Comparison of ENCODE assay signal across 19 cellular contexts in the genomic region with DNA sequence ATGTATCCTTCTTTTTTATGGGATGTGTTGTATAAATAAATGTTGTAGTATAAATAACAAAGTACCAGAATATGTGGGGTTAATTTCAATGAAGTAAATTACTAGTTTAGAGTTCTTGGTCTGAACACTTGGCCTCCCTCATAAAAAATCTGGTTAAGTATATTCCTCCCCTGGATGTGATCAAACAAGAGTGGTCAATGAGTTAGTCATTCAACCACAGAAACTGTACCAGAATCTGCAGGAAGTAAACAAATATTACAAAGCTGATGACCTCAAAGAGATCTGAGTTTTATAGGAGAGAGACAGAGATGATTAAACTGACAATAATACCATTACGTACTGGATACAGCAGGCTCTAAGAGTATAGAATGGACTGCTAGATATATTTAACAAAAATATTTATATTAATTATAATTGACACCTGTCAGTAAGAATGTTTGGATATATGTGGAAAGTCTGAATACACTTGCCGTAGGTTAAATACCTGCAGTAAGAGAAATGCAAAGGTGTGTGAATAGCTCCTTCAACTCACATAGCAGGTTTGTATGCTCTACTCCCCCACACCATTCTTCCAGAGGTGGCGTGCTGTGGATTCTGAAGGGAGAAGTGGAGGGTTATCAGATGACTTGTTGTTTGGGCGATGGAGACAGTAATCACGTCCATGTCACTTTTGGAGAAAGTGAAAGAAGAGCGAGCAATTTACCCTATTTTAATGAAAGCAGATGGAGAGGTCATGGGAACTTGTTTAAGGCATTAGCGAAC.
DNase-seq lines count a peak whose midpoint lies in the region; ATAC-seq, FAIRE-seq and TF ChIP-seq lines count a peak whose summit lies in the region.
"Had no signal": no experiment of that assay in that cellular context is flagged by ENCODE, and none has a peak within 500 bp of the region (broad histone marks: within the 10 kb centered on the region; RNA-seq: fewer than 3 reads in every experiment).

No MANE protein-coding gene starts in this region.

- intact Hi-C loops in GM12878 (cut with micrococcal nuclease; ENCODE audit: unreplicated experiment): no loop called here
- intact Hi-C loops in mucosa of descending colon (cut with DNase I, micrococcal nuclease): no loop called here
- intact Hi-C loops in HepG2 (cut with micrococcal nuclease; ENCODE audit: unreplicated experiment): no loop called here

- H3K9ac ChIP-seq in GM12878 (ENCODE audit: control insufficient read depth, insufficient read depth, low read length): no peak overlapping the region
- H3K9ac ChIP-seq in HepG2 (ENCODE audit: insufficient read depth, low read depth, low read length): no peak overlapping the region

- H3K9me3 ChIP-seq in GM12878 (replicated peaks; ENCODE audit: control insufficient read depth, insufficient read depth, low read length): no peaks in the 10 kb centered on the region
- no peaks in the 10 kb centered on the region for H3K9me3 ChIP-seq in mucosa of descending colon
- H3K9me3 ChIP-seq in HepG2 (ENCODE audit: low read length): peaks cover 27% of the 10 kb centered on the region; the same call in 1 of the 2 replicates
- H3K9me3 ChIP-seq: right atrium auricular region had no signal

- WGBS in GM12878 (ENCODE audit: insufficient coverage, insufficient replicate concordance, low lambda C conversion rate, missing lambda C conversion rate): 29% methylated on average over 7 of the region's 7 CpGs
- 16% methylated on average over 7 of the region's 7 CpGs for WGBS in HepG2 (ENCODE audit: low lambda C conversion rate)

- no peak for TF ChIP-seq RAD21 in GM12878 (IDR thresholded peaks at IDR 0.05; ENCODE audit: insufficient read depth, low read depth, low read length)
- TF ChIP-seq RAD21 in HepG2 (CRISPR knock-in tag; IDR thresholded peaks at IDR 0.05): no peak

- H3K27ac ChIP-seq in GM12878 (ENCODE audit: control insufficient read depth, insufficient read depth): no peak overlapping the region
- no peak overlapping the region for H3K27ac ChIP-seq in HepG2 (ENCODE audit: extremely low read length, insufficient read depth, low read length)
- H3K27ac ChIP-seq: C4-2B, right atrium auricular region had no signal

- H3K4me1 ChIP-seq in GM12878 (ENCODE audit: control insufficient read depth, insufficient read depth, low read length): no peaks in the 10 kb centered on the region
- no peaks in the 10 kb centered on the region for H3K4me1 ChIP-seq in mucosa of descending colon (ENCODE audit: low read depth)
- H3K4me1 ChIP-seq in HepG2 (ENCODE audit: insufficient read depth, low read length): no peaks in the 10 kb centered on the region
- H3K4me1 ChIP-seq: right atrium auricular region had no signal

- H3K79me2 ChIP-seq in GM12878 (ENCODE audit: control insufficient read depth, insufficient read depth, low read length) (no peaks in the 10 kb centered on the region), HepG2 (ENCODE audit: insufficient read depth, low read length) (no peaks in the 10 kb centered on the region)

- SMC1A ChIA-PET in GM12878 (lab: Charles Lee; ENCODE audit: uncharacterized antibody, unreplicated experiment): no interaction called here

- H3K4me3 ChIP-seq in GM12878 (no peak overlapping the region), mucosa of descending colon (no peak overlapping the region), HepG2 (replicated peaks in 1 of 3; ENCODE audit: insufficient read depth in 1 of 3, low read depth in 2 of 3, low read length in 3 of 3) (no peak overlapping the region)
- H3K4me3 ChIP-seq: right atrium auricular region had no signal

- H3K4me2 ChIP-seq in GM12878 (ENCODE audit: control insufficient read depth, insufficient read depth) (no peak overlapping the region), HepG2 (ENCODE audit: low read depth, low read length) (no peak overlapping the region)

- peak; percentile 60 for ATAC-seq in GM12878
- peak; percentile 45 for ATAC-seq in mucosa of descending colon
- no peak for ATAC-seq in HepG2
- ATAC-seq: left lobe of liver; natural killer cell; stimulated activated naive CD8-positive, alpha-beta T cell treated with anti-CD3 and anti-CD28 coated beads, Interleukin-15, Interleukin-2, amounts not matched to agents 100 U/mL and 50 U/mL, for 24 hours; T-helper 17 cell had no signal

- no peak for FAIRE-seq in GM12878 (lab: Jason Lieb, UNC)
- no peak for FAIRE-seq in GM19239 (lab: Jason Lieb, UNC)
- no peak for FAIRE-seq in HepG2 (lab: Jason Lieb, UNC)
- FAIRE-seq: G401.6 had no signal

- peak; percentile 59 for DNase-seq in DMS53 (lab: John Stamatoyannopoulos, UW)
- peak; percentile 61 for DNase-seq in LoVo (ENCODE audit: low spot score)
- DNase-seq in GM12878 (ENCODE audit: low read depth, low spot score): no peak
- no peak for DNase-seq in mucosa of descending colon
- no peak for DNase-seq in GM20000 (ENCODE audit: low spot score)
- no peak for DNase-seq in epidermal melanocyte (ENCODE audit: insufficient read length, low spot score)
- DNase-seq in GM19239 (ENCODE audit: insufficient read length, low spot score): no peak
- DNase-seq in HepG2 (ENCODE audit: low spot score): no peak
- DNase-seq: activated CD4-positive, alpha-beta T cell treated with anti-CD3 and anti-CD28 coated beads, Interleukin-2, amount 10 ng/mL, durations not matched to agents 7 days and 5 days; Karpas-422; natural killer cell; NCI-H2081; NK-92 treated with Interleukin-12 subunit alpha and Interleukin-12 subunit beta, amount 100 ng/mL, for 24 hours; stimulated activated naive CD8-positive, alpha-beta T cell treated with anti-CD3 and anti-CD28 coated beads, Interleukin-15, Interleukin-2, amounts not matched to agents 100 U/mL and 50 U/mL, for 24 hours; T-helper 17 cell had no signal

- TF ChIP-seq POLR2A in GM12878 (IDR thresholded peaks at IDR 0.05; ENCODE audit: low read depth, low read length) (no peak), HepG2 (IDR thresholded peaks at IDR 0.05; ENCODE audit: insufficient read depth in 1 of 2, low read depth in 2 of 2, low read length in 2 of 2) (no peak)

- POLR2A ChIA-PET in GM12878 (lab: Charles Lee) (no interaction called here), HepG2 (lab: Yijun Ruan, JAX) (no interaction called here)

- H3K36me3 ChIP-seq in GM12878 (ENCODE audit: control insufficient read depth in 2 of 2, insufficient read depth in 2 of 2, low read length in 1 of 2) (no peaks in the 10 kb centered on the region), mucosa of descending colon (ENCODE audit: low read depth) (no peaks in the 10 kb centered on the region), HepG2 (replicated peaks in 1 of 2; ENCODE audit: control insufficient read depth in 1 of 2, insufficient read depth in 2 of 2, low read length in 2 of 2) (no peaks in the 10 kb centered on the region)
- H3K36me3 ChIP-seq: right atrium auricular region had no signal

- BruUV-seq in GM12878 (replicated peaks; lab: Mats Ljungman, UMichigan): no TSS peak
- BruUV-seq in HepG2 (replicated peaks; lab: Mats Ljungman, UMichigan): no TSS peak

- H3K27me3 ChIP-seq in GM12878 (replicated peaks in 1 of 2; ENCODE audit: control insufficient read depth in 2 of 2, insufficient read depth in 2 of 2, low read length in 1 of 2) (no peaks in the 10 kb centered on the region), HepG2 (ENCODE audit: control insufficient read depth in 1 of 2, insufficient read depth in 2 of 2, low read length in 2 of 2) (no peaks in the 10 kb centered on the region)
- H3K27me3 ChIP-seq: right atrium auricular region had no signal

- TF ChIP-seq EP300 in GM12878 (IDR thresholded peaks at IDR 0.05; ENCODE audit: borderline replicate concordance in 1 of 2, control insufficient read depth in 1 of 2, low read depth in 2 of 2, low read length in 2 of 2): no peak
- no peak for TF ChIP-seq EP300 in HepG2 (IDR thresholded peaks at IDR 0.05; ENCODE audit: low read depth in 2 of 2, low read length in 2 of 2)
- no peak for TF ChIP-seq EP300 in HepG2 (CRISPR knock-in tag; IDR thresholded peaks at IDR 0.05; ENCODE audit: borderline replicate concordance)

- CTCF ChIA-PET in GM12878 (lab: Yijun Ruan, JAX) (no interaction called here), HepG2 (lab: Yijun Ruan, JAX; ENCODE audit: low intra/inter-chr PET ratio, low total read pairs) (no interaction called here)

- no peak overlapping the region for H2AFZ ChIP-seq in GM12878 (ENCODE audit: control insufficient read depth, low read depth, low read length)
- no peak overlapping the region for H2AFZ ChIP-seq in HepG2 (ENCODE audit: low read length)

- in situ Hi-C loops in GM12878 (cut with MboI) (no loop called here), HepG2 (cut with HindIII; ENCODE audit: extremely low pct_ligation_motif_present, low pct_unique_long_range_greater_than_20kb) (no loop called here)

- TF ChIP-seq CTCF in GM12878 (IDR thresholded peaks at IDR 0.05 in 2 of 3, conservative IDR thresholded peaks at IDR 0.05 in 1 of 3; ENCODE audit: control insufficient read depth in 2 of 3, extremely low read depth in 1 of 3, insufficient read depth in 1 of 3, low read depth in 3 of 3, low read length in 3 of 3) (no peak), mucosa of descending colon (IDR thresholded peaks at IDR 0.05) (no peak), GM20000 (IDR thresholded peaks at IDR 0.05; ENCODE audit: extremely low read depth, missing control alignments) (no peak), HepG2 (CRISPR knock-in tag; IDR thresholded peaks at IDR 0.05) (no peak)

- no peaks in the 10 kb centered on the region for H4K20me1 ChIP-seq in GM12878 (ENCODE audit: control insufficient read depth, insufficient read depth)
- no peaks in the 10 kb centered on the region for H4K20me1 ChIP-seq in HepG2 (ENCODE audit: insufficient read depth, low read length)

- RAD21 ChIA-PET in GM12878 (lab: Charles Lee; ENCODE audit: unreplicated experiment): no interaction called here

TF ChIP-seq in GM12878, 131 proteins besides CTCF, POLR2A, EP300 and RAD21:
- no peak for TF ChIP-seq NFYA (IDR thresholded peaks at IDR 0.05; ENCODE audit: borderline replicate concordance, low read depth, low read length)
- TF ChIP-seq SUPT20H (IDR thresholded peaks at IDR 0.05; ENCODE audit: borderline replicate concordance, control insufficient read depth, low read depth, low read length): no peak

TF ChIP-seq in HepG2, 621 proteins besides CTCF, POLR2A, EP300 and RAD21 (continues in another document):
- TF ChIP-seq CREM (IDR thresholded peaks at IDR 0.05) (no peak), CREM (CRISPR knock-in tag; IDR thresholded peaks at IDR 0.05) (no peak), TCF7L2 (IDR thresholded peaks at IDR 0.05; ENCODE audit: low read depth, low read length) (no peak), ZNF83 (CRISPR knock-in tag; IDR thresholded peaks at IDR 0.05; ENCODE audit: borderline replicate concordance) (no peak), PRMT3 (CRISPR knock-in tag; IDR thresholded peaks at IDR 0.05; ENCODE audit: borderline replicate concordance, low read depth) (no peak), GABPA (IDR thresholded peaks at IDR 0.05; ENCODE audit: low read depth, low read length) (no peak), GABPA (CRISPR knock-in tag; IDR thresholded peaks at IDR 0.05; ENCODE audit: low read depth) (no peak), PAWR (CRISPR knock-in tag; IDR thresholded peaks at IDR 0.05; ENCODE audit: borderline replicate concordance) (no peak), KLF9 (CRISPR knock-in tag; IDR thresholded peaks at IDR 0.05; ENCODE audit: low read depth) (no peak)

Comparison
In these comparisons a context has a peak if more than half of its experiments do, and no peak if none do; other contexts are left out.
1. DNase-seq: peak in DMS53 (single experiment) and LoVo (single experiment); none in GM12878 (single experiment), mucosa of descending colon (0 of 3), GM20000 (single experiment), epidermal melanocyte (single experiment), GM19239 (single experiment) and HepG2 (single experiment).